8 cellular contexts compared by ENCODE assay signal in genomic region chr10:68331455-68332258, GRCh38. TPM values are rescaled to one million over a fixed set of nuclear protein-coding genes. Genes with fewer than 3 reads are reported as not detected.
A peak's percentile ranks its signal among the peaks of the same experiment; 100 is the strongest.
DNase-seq lines count a peak whose midpoint lies in the region; ATAC-seq, FAIRE-seq and TF ChIP-seq lines count a peak whose summit lies in the region.

Gene HNRNPH3 (plus strand): TSS chr10:68332064. CDS start chr10:68337222, 5,158 bp downstream.

- FAIRE-seq in H54 (lab: Jason Lieb, UNC), result peak; percentile 96

- peak within 1 kb of the TSS; percentile 100 for H3K27ac Mint-ChIP-seq in activated T-helper 17 cell treated with anti-CD3 and anti-CD28 coated beads, Interleukin-2, amount 50 U/mL, for 72 hours
- H3K27ac Mint-ChIP-seq in naive thymus-derived CD8-positive, alpha-beta T cell, result peak within 1 kb of the TSS; percentile 99 to 100 (median 100)
- H3K27ac Mint-ChIP-seq in stimulated activated naive B cell treated with anti-CD40 and anti-IgM and Interleukin-4, amounts not matched to agents 10 μg/mL and 1 μg/mL and 100 μg/mL, for 72 hours, result peak within 1 kb of the TSS; percentile 100

- peak; percentile 96 for TF ChIP-seq POLR2A in H54 (IDR thresholded peaks at IDR 0.05; ENCODE audit: low read depth, low read length)

- no peaks in the 10 kb centered on the region for H3K9me3 Mint-ChIP-seq in activated T-helper 17 cell treated with anti-CD3 and anti-CD28 coated beads, Interleukin-2, amount 50 U/mL, for 72 hours
- peaks cover 0 to 4% (median 0%) of the 10 kb centered on the region in 9 donors for H3K9me3 Mint-ChIP-seq in naive thymus-derived CD8-positive, alpha-beta T cell
- H3K9me3 Mint-ChIP-seq in stimulated activated naive B cell treated with anti-CD40 and anti-IgM and Interleukin-4, amounts not matched to agents 10 μg/mL and 1 μg/mL and 100 μg/mL, for 72 hours, result peaks cover 0 to 3% of the 10 kb centered on the region in 2 donors

- peaks cover 55% of the 10 kb centered on the region for H3K36me3 Mint-ChIP-seq in activated T-helper 17 cell treated with anti-CD3 and anti-CD28 coated beads, Interleukin-2, amount 50 U/mL, for 72 hours (ENCODE audit: low read depth)
- peaks cover 0 to 14% (median 4%) of the 10 kb centered on the region in 3 donors for H3K36me3 Mint-ChIP-seq in naive thymus-derived CD8-positive, alpha-beta T cell
- H3K36me3 Mint-ChIP-seq in stimulated activated naive B cell treated with anti-CD40 and anti-IgM and Interleukin-4, amounts not matched to agents 10 μg/mL and 1 μg/mL and 100 μg/mL, for 72 hours, result peaks cover 25 to 42% of the 10 kb centered on the region in 2 donors

- H3K4me3 Mint-ChIP-seq in activated T-helper 17 cell treated with anti-CD3 and anti-CD28 coated beads, Interleukin-2, amount 50 U/mL, for 72 hours, result peak within 1 kb of the TSS; percentile 98
- H3K4me3 Mint-ChIP-seq in naive thymus-derived CD8-positive, alpha-beta T cell, result peak within 1 kb of the TSS; percentile 97 to 100 (median 99)
- H3K4me3 Mint-ChIP-seq in stimulated activated naive B cell treated with anti-CD40 and anti-IgM and Interleukin-4, amounts not matched to agents 10 μg/mL and 1 μg/mL and 100 μg/mL, for 72 hours, result peak within 1 kb of the TSS; percentile 99

- no peaks in the 10 kb centered on the region for H3K27me3 Mint-ChIP-seq in activated T-helper 17 cell treated with anti-CD3 and anti-CD28 coated beads, Interleukin-2, amount 50 U/mL, for 72 hours
- peaks cover 0 to 6% (median 0%) of the 10 kb centered on the region in 5 donors for H3K27me3 Mint-ChIP-seq in naive thymus-derived CD8-positive, alpha-beta T cell
- H3K27me3 Mint-ChIP-seq in stimulated activated naive B cell treated with anti-CD40 and anti-IgM and Interleukin-4, amounts not matched to agents 10 μg/mL and 1 μg/mL and 100 μg/mL, for 72 hours, result no peaks in the 10 kb centered on the region

- peak; percentile 99 for DNase-seq in ELF-1 (ENCODE audit: low read depth, low spot score)
- DNase-seq in H54 (ENCODE audit: insufficient read length, low spot score), result peak; percentile 95
- peak; percentile 98 for DNase-seq in LoVo (ENCODE audit: low spot score)
- peak; percentile 97 for DNase-seq in RWPE1 (ENCODE audit: low spot score)
- DNase-seq in fibroblast of mammary gland (ENCODE audit: low read depth), result peak; percentile 96
- peak; percentile 97 to 100 (median 99) for DNase-seq in naive thymus-derived CD8-positive, alpha-beta T cell
- DNase-seq in stimulated activated naive B cell treated with anti-CD40 and anti-IgM and Interleukin-4, amounts not matched to agents 10 μg/mL and 1 μg/mL and 100 μg/mL, for 72 hours, result peak; percentile 99

- TF ChIP-seq CTCF in RWPE1 (conservative IDR thresholded peaks at IDR 0.05; ENCODE audit: low read depth) (no peak), fibroblast of mammary gland (conservative IDR thresholded peaks at IDR 0.05; ENCODE audit: control insufficient read depth, insufficient read depth, low read depth, low read length) (no peak)

- H3K4me3 ChIP-seq in fibroblast of mammary gland (ENCODE audit: control insufficient read depth, low read depth, low read length), result peak within 1 kb of the TSS; percentile 91

- POLR2A ChIA-PET in RWPE1 (lab: Yijun Ruan, JAX; ENCODE audit: low non-redundant PET), result interaction anchor here (0.7 kb wide), 2 partner anchors 261 to 605 kb away, joined by 4 to 6 read pairs; no protein-coding TSS in a partner anchor
- POLR2A ChIA-PET in naive thymus-derived CD8-positive, alpha-beta T cell (lab: Charles Lee), result interaction anchor here (0.5 to 5.1 kb wide), 31 partner anchors 9 to 1839 kb away, joined by 3 to 42 read pairs (median 6); partner anchors contain the start of genes SAR1A and SIRT1

- H3K27ac ChIP-seq in RWPE1, result peak within 1 kb of the TSS; percentile 96

- CTCF ChIA-PET in RWPE1 (lab: Yijun Ruan, JAX), result interaction anchor here (0.5 to 0.6 kb wide), 3 partner anchors 19 to 281 kb away, joined by 3 read pairs; no protein-coding TSS in a partner anchor

- peaks cover 37% of the 10 kb centered on the region for H3K4me1 Mint-ChIP-seq in activated T-helper 17 cell treated with anti-CD3 and anti-CD28 coated beads, Interleukin-2, amount 50 U/mL, for 72 hours
- peaks cover 27 to 66% (median 48%) of the 10 kb centered on the region in 4 donors for H3K4me1 Mint-ChIP-seq in naive thymus-derived CD8-positive, alpha-beta T cell
- peaks cover 39 to 72% of the 10 kb centered on the region in 2 donors for H3K4me1 Mint-ChIP-seq in stimulated activated naive B cell treated with anti-CD40 and anti-IgM and Interleukin-4, amounts not matched to agents 10 μg/mL and 1 μg/mL and 100 μg/mL, for 72 hours

- ATAC-seq in activated T-helper 17 cell treated with anti-CD3 and anti-CD28 coated beads, Interleukin-2, amount 50 U/mL, for 72 hours (replicated peaks), result peak; percentile 87
- peak; percentile 80 to 84 for ATAC-seq in naive thymus-derived CD8-positive, alpha-beta T cell
- ATAC-seq in stimulated activated naive B cell treated with anti-CD40 and anti-IgM and Interleukin-4, amounts not matched to agents 10 μg/mL and 1 μg/mL and 100 μg/mL, for 72 hours (replicated peaks), result peak; percentile 84 to 87

RNA-seq across cellular contexts. Expression of gene HNRNPH3, which starts in this region (rescaled TPM):
- 100 to 1,000 TPM; 113 to 133 TPM for total RNA-seq in activated T-helper 17 cell treated with anti-CD3 and anti-CD28 coated beads, Interleukin-2, amount 50 U/mL, for 72 hours
- total RNA-seq in naive thymus-derived CD8-positive, alpha-beta T cell, result 100 to 1,000 TPM; 184 to 186 TPM
- polyA plus RNA-seq in naive thymus-derived CD8-positive, alpha-beta T cell, result 100 to 1,000 TPM; 116 to 166 (median 144) TPM

Comparison
In these comparisons a context has a peak if more than half of its experiments do, and no peak if none do; other contexts are left out.
1. Peak in every context shown above with its lines: DNase-seq, ATAC-seq, H3K4me3 ChIP-seq and H3K27ac ChIP-seq.